ENCODE assay signal across 8 cellular contexts in the genomic region with DNA sequence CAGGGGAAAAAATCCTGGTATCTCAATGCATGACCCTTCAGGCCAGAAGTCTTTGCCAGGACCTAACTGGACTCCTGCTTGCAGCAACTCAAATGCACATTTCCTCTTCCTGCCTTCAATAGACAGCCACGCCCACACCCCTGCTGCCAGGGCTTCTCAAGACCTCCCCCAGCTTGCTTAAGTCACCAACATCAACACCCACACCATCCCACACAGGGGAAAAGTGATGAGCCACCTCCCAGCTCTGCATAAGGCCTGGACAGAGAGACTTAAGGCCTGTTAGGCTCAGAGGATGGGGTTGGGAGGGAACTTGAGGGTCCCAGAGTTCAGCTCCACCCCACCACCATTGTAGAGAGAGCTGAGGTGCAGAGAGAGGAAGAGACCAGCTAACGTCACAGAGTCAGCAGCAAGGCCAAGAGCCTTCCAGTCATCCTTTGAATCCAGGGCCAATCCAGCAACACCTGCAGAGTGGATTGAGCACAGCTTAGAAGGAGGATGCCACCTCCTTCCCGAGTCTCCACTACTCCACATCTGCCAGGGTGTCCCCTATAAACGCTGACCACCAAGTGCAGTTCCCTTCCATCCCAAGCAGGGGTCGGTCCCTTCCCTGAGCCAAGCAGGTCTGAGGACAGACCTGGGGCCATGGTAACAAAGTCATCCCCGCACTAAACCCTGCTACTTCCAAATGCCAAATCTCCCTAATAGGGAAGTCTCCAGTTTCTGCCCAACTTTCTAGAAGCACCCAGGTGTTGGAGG.
DNase-seq lines count a peak whose midpoint lies in the region; ATAC-seq and TF ChIP-seq lines count a peak whose summit lies in the region.

No MANE protein-coding gene starts in this region.

- H3K27ac Mint-ChIP-seq in activated naive CD4-positive, alpha-beta T cell treated with anti-CD3 and anti-CD28 coated beads, Interleukin-2, amount 50 U/mL, for 24 hours = peak overlapping the region; percentile 80

- peak overlapping the region; percentile 37 for H3K4me3 Mint-ChIP-seq in activated naive CD4-positive, alpha-beta T cell treated with anti-CD3 and anti-CD28 coated beads, Interleukin-2, amount 50 U/mL, for 24 hours

- H3K9me3 Mint-ChIP-seq in activated naive CD4-positive, alpha-beta T cell treated with anti-CD3 and anti-CD28 coated beads, Interleukin-2, amount 50 U/mL, for 24 hours = no peaks in the 10 kb centered on the region

- no peaks in the 10 kb centered on the region for H3K27me3 Mint-ChIP-seq in activated naive CD4-positive, alpha-beta T cell treated with anti-CD3 and anti-CD28 coated beads, Interleukin-2, amount 50 U/mL, for 24 hours

- TF ChIP-seq CTCF in 22Rv1 (IDR thresholded peaks at IDR 0.05) (no peak), GM20000 (IDR thresholded peaks at IDR 0.05; ENCODE audit: extremely low read depth, missing control alignments) (no peak)

- ATAC-seq in GM21529 (IDR thresholded peaks at IDR 0.05; ENCODE audit: unreplicated experiment) = no peak

- peaks cover 54% of the 10 kb centered on the region for H3K4me1 Mint-ChIP-seq in activated naive CD4-positive, alpha-beta T cell treated with anti-CD3 and anti-CD28 coated beads, Interleukin-2, amount 50 U/mL, for 24 hours

- DNase-seq in GM20000 (ENCODE audit: low spot score) (peak; percentile 68), SIG-M5 (lab: John Stamatoyannopoulos, UW) (peak; percentile 57), hepatic stellate cell (ENCODE audit: low spot score) (peak; percentile 78), superior temporal gyrus (ENCODE audit: extremely low spot score) (no peak)
- peak; percentile 68 for DNase-seq in stimulated activated CD4-positive, alpha-beta T cell treated with anti-CD3 and anti-CD28 coated beads, Interleukin-4, amount 100 ng/mL, for 1 hour

- peak overlapping the region; percentile 17; the same call in 1 of the 2 replicates for H3K27ac ChIP-seq in 22Rv1

- peaks cover 3% of the 10 kb centered on the region for H3K36me3 Mint-ChIP-seq in activated naive CD4-positive, alpha-beta T cell treated with anti-CD3 and anti-CD28 coated beads, Interleukin-2, amount 50 U/mL, for 24 hours
